Comparison of ENCODE assay signal across 1 cellular context in the genomic region with DNA sequence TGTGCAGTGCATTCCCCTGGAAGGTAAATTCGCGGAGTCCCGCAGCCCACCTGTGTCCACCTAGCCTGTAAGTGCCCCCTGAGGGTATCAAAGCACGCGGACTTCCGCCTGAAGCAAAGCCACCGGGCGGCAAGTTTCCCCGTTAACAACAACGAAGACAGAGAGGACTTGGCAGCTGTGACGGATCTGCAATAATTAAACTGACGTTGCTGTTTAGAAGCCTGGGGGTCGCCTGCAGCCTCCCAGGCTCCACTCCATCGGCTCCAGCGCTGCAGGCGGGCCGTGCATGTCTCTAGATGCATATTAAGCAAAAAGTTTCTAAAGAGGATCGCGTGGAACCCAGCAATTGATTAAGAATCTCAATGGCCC.
TF ChIP-seq lines count a peak whose summit lies in the region.

No MANE protein-coding gene starts in this region.

TF ChIP-seq in HepG2, 621 proteins besides CTCF, POLR2A, EP300 and RAD21 (continued from another document and continues in another):
- TF ChIP-seq, protein P1, sequence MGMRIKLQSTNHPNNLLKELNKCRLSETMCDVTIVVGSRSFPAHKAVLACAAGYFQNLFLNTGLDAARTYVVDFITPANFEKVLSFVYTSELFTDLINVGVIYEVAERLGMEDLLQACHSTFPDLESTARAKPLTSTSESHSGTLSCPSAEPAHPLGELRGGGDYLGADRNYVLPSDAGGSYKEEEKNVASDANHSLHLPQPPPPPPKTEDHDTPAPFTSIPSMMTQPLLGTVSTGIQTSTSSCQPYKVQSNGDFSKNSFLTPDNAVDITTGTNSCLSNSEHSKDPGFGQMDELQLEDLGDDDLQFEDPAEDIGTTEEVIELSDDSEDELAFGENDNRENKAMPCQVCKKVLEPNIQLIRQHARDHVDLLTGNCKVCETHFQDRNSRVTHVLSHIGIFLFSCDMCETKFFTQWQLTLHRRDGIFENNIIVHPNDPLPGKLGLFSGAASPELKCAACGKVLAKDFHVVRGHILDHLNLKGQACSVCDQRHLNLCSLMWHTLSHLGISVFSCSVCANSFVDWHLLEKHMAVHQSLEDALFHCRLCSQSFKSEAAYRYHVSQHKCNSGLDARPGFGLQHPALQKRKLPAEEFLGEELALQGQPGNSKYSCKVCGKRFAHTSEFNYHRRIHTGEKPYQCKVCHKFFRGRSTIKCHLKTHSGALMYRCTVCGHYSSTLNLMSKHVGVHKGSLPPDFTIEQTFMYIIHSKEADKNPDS (CRISPR knock-in tag; IDR thresholded peaks at IDR 0.05) = no peak
- no peak for TF ChIP-seq ZNF225 (CRISPR knock-in tag; IDR thresholded peaks at IDR 0.05)
- TF ChIP-seq NFIB (CRISPR knock-in tag; IDR thresholded peaks at IDR 0.05; ENCODE audit: borderline replicate concordance) = no peak
- TF ChIP-seq, protein P2, sequence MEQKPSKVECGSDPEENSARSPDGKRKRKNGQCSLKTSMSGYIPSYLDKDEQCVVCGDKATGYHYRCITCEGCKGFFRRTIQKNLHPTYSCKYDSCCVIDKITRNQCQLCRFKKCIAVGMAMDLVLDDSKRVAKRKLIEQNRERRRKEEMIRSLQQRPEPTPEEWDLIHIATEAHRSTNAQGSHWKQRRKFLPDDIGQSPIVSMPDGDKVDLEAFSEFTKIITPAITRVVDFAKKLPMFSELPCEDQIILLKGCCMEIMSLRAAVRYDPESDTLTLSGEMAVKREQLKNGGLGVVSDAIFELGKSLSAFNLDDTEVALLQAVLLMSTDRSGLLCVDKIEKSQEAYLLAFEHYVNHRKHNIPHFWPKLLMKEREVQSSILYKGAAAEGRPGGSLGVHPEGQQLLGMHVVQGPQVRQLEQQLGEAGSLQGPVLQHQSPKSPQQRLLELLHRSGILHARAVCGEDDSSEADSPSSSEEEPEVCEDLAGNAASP (CRISPR knock-in tag; IDR thresholded peaks at IDR 0.05; ENCODE audit: borderline replicate concordance) = no peak
- TF ChIP-seq, protein P3, sequence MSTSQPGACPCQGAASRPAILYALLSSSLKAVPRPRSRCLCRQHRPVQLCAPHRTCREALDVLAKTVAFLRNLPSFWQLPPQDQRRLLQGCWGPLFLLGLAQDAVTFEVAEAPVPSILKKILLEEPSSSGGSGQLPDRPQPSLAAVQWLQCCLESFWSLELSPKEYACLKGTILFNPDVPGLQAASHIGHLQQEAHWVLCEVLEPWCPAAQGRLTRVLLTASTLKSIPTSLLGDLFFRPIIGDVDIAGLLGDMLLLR (CRISPR knock-in tag; IDR thresholded peaks at IDR 0.05) = no peak
- no peak for TF ChIP-seq ZNF678 (CRISPR knock-in tag; IDR thresholded peaks at IDR 0.05)
- no peak for TF ChIP-seq CENPX (CRISPR knock-in tag; IDR thresholded peaks at IDR 0.05)
- no peak for TF ChIP-seq ZFYVE20 (CRISPR knock-in tag; IDR thresholded peaks at IDR 0.05; ENCODE audit: borderline replicate concordance, low read depth)
- TF ChIP-seq PAWR (CRISPR knock-in tag; IDR thresholded peaks at IDR 0.05; ENCODE audit: borderline replicate concordance) = no peak
- TF ChIP-seq, protein P4, sequence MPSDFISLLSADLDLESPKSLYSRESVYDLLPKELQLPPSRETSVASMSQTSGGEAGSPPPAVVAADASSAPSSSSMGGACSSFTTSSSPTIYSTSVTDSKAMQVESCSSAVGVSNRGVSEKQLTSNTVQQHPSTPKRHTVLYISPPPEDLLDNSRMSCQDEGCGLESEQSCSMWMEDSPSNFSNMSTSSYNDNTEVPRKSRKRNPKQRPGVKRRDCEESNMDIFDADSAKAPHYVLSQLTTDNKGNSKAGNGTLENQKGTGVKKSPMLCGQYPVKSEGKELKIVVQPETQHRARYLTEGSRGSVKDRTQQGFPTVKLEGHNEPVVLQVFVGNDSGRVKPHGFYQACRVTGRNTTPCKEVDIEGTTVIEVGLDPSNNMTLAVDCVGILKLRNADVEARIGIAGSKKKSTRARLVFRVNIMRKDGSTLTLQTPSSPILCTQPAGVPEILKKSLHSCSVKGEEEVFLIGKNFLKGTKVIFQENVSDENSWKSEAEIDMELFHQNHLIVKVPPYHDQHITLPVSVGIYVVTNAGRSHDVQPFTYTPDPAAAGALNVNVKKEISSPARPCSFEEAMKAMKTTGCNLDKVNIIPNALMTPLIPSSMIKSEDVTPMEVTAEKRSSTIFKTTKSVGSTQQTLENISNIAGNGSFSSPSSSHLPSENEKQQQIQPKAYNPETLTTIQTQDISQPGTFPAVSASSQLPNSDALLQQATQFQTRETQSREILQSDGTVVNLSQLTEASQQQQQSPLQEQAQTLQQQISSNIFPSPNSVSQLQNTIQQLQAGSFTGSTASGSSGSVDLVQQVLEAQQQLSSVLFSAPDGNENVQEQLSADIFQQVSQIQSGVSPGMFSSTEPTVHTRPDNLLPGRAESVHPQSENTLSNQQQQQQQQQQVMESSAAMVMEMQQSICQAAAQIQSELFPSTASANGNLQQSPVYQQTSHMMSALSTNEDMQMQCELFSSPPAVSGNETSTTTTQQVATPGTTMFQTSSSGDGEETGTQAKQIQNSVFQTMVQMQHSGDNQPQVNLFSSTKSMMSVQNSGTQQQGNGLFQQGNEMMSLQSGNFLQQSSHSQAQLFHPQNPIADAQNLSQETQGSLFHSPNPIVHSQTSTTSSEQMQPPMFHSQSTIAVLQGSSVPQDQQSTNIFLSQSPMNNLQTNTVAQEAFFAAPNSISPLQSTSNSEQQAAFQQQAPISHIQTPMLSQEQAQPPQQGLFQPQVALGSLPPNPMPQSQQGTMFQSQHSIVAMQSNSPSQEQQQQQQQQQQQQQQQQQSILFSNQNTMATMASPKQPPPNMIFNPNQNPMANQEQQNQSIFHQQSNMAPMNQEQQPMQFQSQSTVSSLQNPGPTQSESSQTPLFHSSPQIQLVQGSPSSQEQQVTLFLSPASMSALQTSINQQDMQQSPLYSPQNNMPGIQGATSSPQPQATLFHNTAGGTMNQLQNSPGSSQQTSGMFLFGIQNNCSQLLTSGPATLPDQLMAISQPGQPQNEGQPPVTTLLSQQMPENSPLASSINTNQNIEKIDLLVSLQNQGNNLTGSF (CRISPR knock-in tag; IDR thresholded peaks at IDR 0.05) = no peak
- TF ChIP-seq, protein P5, sequence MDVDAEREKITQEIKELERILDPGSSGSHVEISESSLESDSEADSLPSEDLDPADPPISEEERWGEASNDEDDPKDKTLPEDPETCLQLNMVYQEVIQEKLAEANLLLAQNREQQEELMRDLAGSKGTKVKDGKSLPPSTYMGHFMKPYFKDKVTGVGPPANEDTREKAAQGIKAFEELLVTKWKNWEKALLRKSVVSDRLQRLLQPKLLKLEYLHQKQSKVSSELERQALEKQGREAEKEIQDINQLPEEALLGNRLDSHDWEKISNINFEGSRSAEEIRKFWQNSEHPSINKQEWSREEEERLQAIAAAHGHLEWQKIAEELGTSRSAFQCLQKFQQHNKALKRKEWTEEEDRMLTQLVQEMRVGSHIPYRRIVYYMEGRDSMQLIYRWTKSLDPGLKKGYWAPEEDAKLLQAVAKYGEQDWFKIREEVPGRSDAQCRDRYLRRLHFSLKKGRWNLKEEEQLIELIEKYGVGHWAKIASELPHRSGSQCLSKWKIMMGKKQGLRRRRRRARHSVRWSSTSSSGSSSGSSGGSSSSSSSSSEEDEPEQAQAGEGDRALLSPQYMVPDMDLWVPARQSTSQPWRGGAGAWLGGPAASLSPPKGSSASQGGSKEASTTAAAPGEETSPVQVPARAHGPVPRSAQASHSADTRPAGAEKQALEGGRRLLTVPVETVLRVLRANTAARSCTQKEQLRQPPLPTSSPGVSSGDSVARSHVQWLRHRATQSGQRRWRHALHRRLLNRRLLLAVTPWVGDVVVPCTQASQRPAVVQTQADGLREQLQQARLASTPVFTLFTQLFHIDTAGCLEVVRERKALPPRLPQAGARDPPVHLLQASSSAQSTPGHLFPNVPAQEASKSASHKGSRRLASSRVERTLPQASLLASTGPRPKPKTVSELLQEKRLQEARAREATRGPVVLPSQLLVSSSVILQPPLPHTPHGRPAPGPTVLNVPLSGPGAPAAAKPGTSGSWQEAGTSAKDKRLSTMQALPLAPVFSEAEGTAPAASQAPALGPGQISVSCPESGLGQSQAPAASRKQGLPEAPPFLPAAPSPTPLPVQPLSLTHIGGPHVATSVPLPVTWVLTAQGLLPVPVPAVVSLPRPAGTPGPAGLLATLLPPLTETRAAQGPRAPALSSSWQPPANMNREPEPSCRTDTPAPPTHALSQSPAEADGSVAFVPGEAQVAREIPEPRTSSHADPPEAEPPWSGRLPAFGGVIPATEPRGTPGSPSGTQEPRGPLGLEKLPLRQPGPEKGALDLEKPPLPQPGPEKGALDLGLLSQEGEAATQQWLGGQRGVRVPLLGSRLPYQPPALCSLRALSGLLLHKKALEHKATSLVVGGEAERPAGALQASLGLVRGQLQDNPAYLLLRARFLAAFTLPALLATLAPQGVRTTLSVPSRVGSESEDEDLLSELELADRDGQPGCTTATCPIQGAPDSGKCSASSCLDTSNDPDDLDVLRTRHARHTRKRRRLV (CRISPR knock-in tag; IDR thresholded peaks at IDR 0.05) = no peak
- no peak for TF ChIP-seq CHCHD3 (CRISPR knock-in tag; IDR thresholded peaks at IDR 0.05)
- no peak for TF ChIP-seq GATA4 (IDR thresholded peaks at IDR 0.05; ENCODE audit: borderline replicate concordance, low read depth)
- TF ChIP-seq ZNF138 (CRISPR knock-in tag; IDR thresholded peaks at IDR 0.05; ENCODE audit: low read depth) = no peak
- TF ChIP-seq GLI4 (CRISPR knock-in tag; IDR thresholded peaks at IDR 0.05; ENCODE audit: borderline replicate concordance) = 0 out of 2 replicates have a peak, but pooled peaks have one; percentile 9
- TF ChIP-seq ZNF260 (CRISPR knock-in tag; IDR thresholded peaks at IDR 0.05; ENCODE audit: borderline replicate concordance, low read depth) = no peak
- TF ChIP-seq RBM22 (optimal IDR thresholded peaks at IDR 0.05; ENCODE audit: low read length) = no peak
- no peak for TF ChIP-seq ZSCAN29 (CRISPR knock-in tag; conservative IDR thresholded peaks at IDR 0.05)
- TF ChIP-seq BCL6 (CRISPR knock-in tag; IDR thresholded peaks at IDR 0.05) = no peak
- TF ChIP-seq MTA1 (CRISPR knock-in tag; IDR thresholded peaks at IDR 0.05; ENCODE audit: borderline replicate concordance) = no peak
- no peak for TF ChIP-seq ZNF549 (CRISPR knock-in tag; IDR thresholded peaks at IDR 0.05)
- TF ChIP-seq NCOA1 (CRISPR knock-in tag; IDR thresholded peaks at IDR 0.05) = no peak
- no peak for TF ChIP-seq SSRP1 (CRISPR knock-in tag; IDR thresholded peaks at IDR 0.05)
- peak; percentile 19; the same call in 1 of the 2 replicates for TF ChIP-seq ZNF350 (CRISPR knock-in tag; IDR thresholded peaks at IDR 0.05; ENCODE audit: borderline replicate concordance, low read depth)
- TF ChIP-seq, protein P6, sequence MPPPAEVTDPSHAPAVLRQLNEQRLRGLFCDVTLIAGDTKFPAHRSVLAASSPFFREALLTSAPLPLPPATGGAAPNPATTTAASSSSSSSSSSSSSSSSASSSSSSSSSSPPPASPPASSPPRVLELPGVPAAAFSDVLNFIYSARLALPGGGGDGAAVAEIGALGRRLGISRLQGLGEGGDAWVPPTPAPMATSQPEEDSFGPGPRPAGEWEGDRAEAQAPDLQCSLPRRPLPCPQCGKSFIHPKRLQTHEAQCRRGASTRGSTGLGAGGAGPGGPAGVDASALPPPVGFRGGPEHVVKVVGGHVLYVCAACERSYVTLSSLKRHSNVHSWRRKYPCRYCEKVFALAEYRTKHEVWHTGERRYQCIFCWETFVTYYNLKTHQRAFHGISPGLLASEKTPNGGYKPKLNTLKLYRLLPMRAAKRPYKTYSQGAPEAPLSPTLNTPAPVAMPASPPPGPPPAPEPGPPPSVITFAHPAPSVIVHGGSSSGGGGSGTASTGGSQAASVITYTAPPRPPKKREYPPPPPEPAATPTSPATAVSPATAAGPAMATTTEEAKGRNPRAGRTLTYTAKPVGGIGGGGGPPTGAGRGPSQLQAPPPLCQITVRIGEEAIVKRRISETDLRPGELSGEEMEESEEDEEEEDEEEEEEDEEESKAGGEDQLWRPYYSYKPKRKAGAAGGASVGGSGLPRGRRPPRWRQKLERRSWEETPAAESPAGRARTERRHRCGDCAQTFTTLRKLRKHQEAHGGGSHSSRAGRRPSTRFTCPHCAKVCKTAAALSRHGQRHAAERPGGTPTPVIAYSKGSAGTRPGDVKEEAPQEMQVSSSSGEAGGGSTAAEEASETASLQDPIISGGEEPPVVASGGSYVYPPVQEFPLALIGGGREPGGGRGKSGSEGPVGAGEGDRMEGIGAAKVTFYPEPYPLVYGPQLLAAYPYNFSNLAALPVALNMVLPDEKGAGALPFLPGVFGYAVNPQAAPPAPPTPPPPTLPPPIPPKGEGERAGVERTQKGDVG (CRISPR knock-in tag; IDR thresholded peaks at IDR 0.05; ENCODE audit: borderline replicate concordance) = no peak
- peak; percentile 12; the same call in 1 of the 2 replicates for TF ChIP-seq ZNF879 (CRISPR knock-in tag; IDR thresholded peaks at IDR 0.05)
- TF ChIP-seq, protein P7, sequence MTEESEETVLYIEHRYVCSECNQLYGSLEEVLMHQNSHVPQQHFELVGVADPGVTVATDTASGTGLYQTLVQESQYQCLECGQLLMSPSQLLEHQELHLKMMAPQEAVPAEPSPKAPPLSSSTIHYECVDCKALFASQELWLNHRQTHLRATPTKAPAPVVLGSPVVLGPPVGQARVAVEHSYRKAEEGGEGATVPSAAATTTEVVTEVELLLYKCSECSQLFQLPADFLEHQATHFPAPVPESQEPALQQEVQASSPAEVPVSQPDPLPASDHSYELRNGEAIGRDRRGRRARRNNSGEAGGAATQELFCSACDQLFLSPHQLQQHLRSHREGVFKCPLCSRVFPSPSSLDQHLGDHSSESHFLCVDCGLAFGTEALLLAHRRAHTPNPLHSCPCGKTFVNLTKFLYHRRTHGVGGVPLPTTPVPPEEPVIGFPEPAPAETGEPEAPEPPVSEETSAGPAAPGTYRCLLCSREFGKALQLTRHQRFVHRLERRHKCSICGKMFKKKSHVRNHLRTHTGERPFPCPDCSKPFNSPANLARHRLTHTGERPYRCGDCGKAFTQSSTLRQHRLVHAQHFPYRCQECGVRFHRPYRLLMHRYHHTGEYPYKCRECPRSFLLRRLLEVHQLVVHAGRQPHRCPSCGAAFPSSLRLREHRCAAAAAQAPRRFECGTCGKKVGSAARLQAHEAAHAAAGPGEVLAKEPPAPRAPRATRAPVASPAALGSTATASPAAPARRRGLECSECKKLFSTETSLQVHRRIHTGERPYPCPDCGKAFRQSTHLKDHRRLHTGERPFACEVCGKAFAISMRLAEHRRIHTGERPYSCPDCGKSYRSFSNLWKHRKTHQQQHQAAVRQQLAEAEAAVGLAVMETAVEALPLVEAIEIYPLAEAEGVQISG (CRISPR knock-in tag; IDR thresholded peaks at IDR 0.05) = no peak
- no peak for TF ChIP-seq ZMYM2 (CRISPR knock-in tag; IDR thresholded peaks at IDR 0.05)
- TF ChIP-seq ZNF792 (CRISPR knock-in tag; IDR thresholded peaks at IDR 0.05) = no peak
- no peak for TF ChIP-seq SIN3B (IDR thresholded peaks at IDR 0.05; ENCODE audit: low read length)
- TF ChIP-seq ASH2L (IDR thresholded peaks at IDR 0.05; ENCODE audit: insufficient read length, low read depth, low read length) = no peak
- TF ChIP-seq PRMT3 (CRISPR knock-in tag; IDR thresholded peaks at IDR 0.05; ENCODE audit: borderline replicate concordance, low read depth) = no peak
- no peak for TF ChIP-seq HHEX (CRISPR knock-in tag; IDR thresholded peaks at IDR 0.05)
- TF ChIP-seq ZNF878 (CRISPR knock-in tag; IDR thresholded peaks at IDR 0.05) = no peak
- 0 out of 2 replicates have a peak, but pooled peaks have one; percentile 13 for TF ChIP-seq KLF9 (CRISPR knock-in tag; IDR thresholded peaks at IDR 0.05; ENCODE audit: low read depth)
- no peak for TF ChIP-seq ZNF570 (CRISPR knock-in tag; IDR thresholded peaks at IDR 0.05; ENCODE audit: borderline replicate concordance)
- TF ChIP-seq ZKSCAN8 (CRISPR knock-in tag; IDR thresholded peaks at IDR 0.05; ENCODE audit: borderline replicate concordance) = peak; percentile 24; the same call in 1 of the 2 replicates
- no peak for TF ChIP-seq RAD51 (IDR thresholded peaks at IDR 0.05; ENCODE audit: borderline replicate concordance)
- TF ChIP-seq U2AF1 (optimal IDR thresholded peaks at IDR 0.05; ENCODE audit: low read depth, low read length) = no peak
- no peak for TF ChIP-seq ZNF788 (CRISPR knock-in tag; IDR thresholded peaks at IDR 0.05; ENCODE audit: borderline replicate concordance)
- no peak for TF ChIP-seq ZSCAN12 (CRISPR knock-in tag; IDR thresholded peaks at IDR 0.05)
- TF ChIP-seq RARA (CRISPR knock-in tag; IDR thresholded peaks at IDR 0.05) = no peak
